Comparison of ENCODE assay signal across 8 cellular contexts in the genomic region with DNA sequence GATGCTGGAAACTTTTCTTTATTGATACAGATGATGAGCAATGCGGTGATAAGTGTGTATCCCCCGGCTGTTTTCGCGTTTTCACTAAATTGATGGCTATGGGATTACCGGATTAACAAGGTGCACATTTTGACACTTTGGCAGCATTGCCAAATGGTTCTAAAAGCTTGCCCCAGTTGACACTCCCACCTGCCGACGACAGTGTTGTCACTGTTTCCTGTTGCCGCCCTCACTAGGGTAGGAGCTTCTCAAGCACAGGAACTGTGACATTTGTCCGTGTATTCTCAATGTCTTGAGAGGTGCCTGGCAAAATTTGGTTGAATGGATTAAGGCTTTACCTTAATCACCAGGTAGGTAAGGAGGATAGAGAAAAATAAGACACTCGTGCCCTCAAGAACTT. TPM values are rescaled to one million over a fixed set of nuclear protein-coding genes. Genes with fewer than 3 reads are reported as not detected.
DNase-seq lines count a peak whose midpoint lies in the region; ATAC-seq lines count a peak whose summit lies in the region.

No MANE protein-coding gene starts in this region.

- no peak overlapping the region for H3K27ac ChIP-seq in mesenchymal stem cell (ENCODE audit: low read length, poor library complexity, severe bottlenecking)

- no peak overlapping the region for H3K14ac ChIP-seq in mesenchymal stem cell (ENCODE audit: low read length in 2 of 2)

- WGBS in mesenchymal stem cell = 64% methylated on average over 9 of the region's 10 CpGs

- no peak overlapping the region for H3K4me3 ChIP-seq in mesenchymal stem cell (ENCODE audit: insufficient read depth in 1 of 2, low read depth in 1 of 2, low read length in 2 of 2)

- peak; percentile 63 for ATAC-seq in GM21576 (IDR thresholded peaks at IDR 0.05; ENCODE audit: unreplicated experiment)
- ATAC-seq in GM18861 (IDR thresholded peaks at IDR 0.05; ENCODE audit: unreplicated experiment) = no peak

- no peak overlapping the region for H4K91ac ChIP-seq in mesenchymal stem cell (ENCODE audit: low read length)

- H3K4me2 ChIP-seq in mesenchymal stem cell (ENCODE audit: low read length, poor library complexity, severe bottlenecking) = no peak overlapping the region

- no peak overlapping the region for H2BK15ac ChIP-seq in mesenchymal stem cell (ENCODE audit: low read depth, poor library complexity, severe bottlenecking)

- no peak overlapping the region for H2AK5ac ChIP-seq in mesenchymal stem cell (ENCODE audit: low read length, severe bottlenecking)

- H3K79me1 ChIP-seq in mesenchymal stem cell (replicated peaks; ENCODE audit: low read length, poor library complexity, severe bottlenecking) = no peaks in the 10 kb centered on the region

- H2BK12ac ChIP-seq in mesenchymal stem cell (ENCODE audit: low read length in 2 of 2) = no peak overlapping the region

- H3K9me3 ChIP-seq in mesenchymal stem cell (ENCODE audit: control insufficient read depth, low read length) = no peaks in the 10 kb centered on the region

- no peak overlapping the region for H2BK5ac ChIP-seq in mesenchymal stem cell (ENCODE audit: low read depth, low read length, poor library complexity, severe bottlenecking)

- H2AFZ ChIP-seq in mesenchymal stem cell (ENCODE audit: low read depth, low read length) = no peak overlapping the region

- H4K8ac ChIP-seq in mesenchymal stem cell (ENCODE audit: low read length) = no peak overlapping the region

- H3K4me1 ChIP-seq in mesenchymal stem cell (ENCODE audit: control insufficient read depth, insufficient read depth, low read depth, low read length) = peaks cover 9% of the 10 kb centered on the region

- no peak overlapping the region for H3K18ac ChIP-seq in mesenchymal stem cell (ENCODE audit: low read depth in 1 of 2, low read length in 2 of 2)

- H3K27me3 ChIP-seq in mesenchymal stem cell (ENCODE audit: control insufficient read depth in 1 of 2, insufficient read depth in 1 of 2, low read length in 2 of 2) = no peaks in the 10 kb centered on the region

- peaks cover 0 to 10% of the 10 kb centered on the region in 2 experiments for H3K36me3 ChIP-seq in mesenchymal stem cell (ENCODE audit: control insufficient read depth in 1 of 2, insufficient read depth in 2 of 2, low read depth in 1 of 2, low read length in 2 of 2)

- H3K9ac ChIP-seq in mesenchymal stem cell (ENCODE audit: low read length) = no peak overlapping the region

- peak; percentile 48 to 84 (median 60) for DNase-seq in T-helper 1 cell
- DNase-seq in activated naive CD8-positive, alpha-beta T cell treated with anti-CD3 and anti-CD28 coated beads, Interleukin-2, amount 50 U/mL, for 16 hours (ENCODE audit: low read depth, low spot score) = peak; percentile 34
- peak; percentile 51 to 73 for DNase-seq in stimulated activated CD4-positive, alpha-beta T cell treated with anti-CD3 and anti-CD28 coated beads, Interleukin-15, amount 100 ng/mL, for 48 hours (ENCODE audit: low read depth in 2 of 2)
- DNase-seq in DMS79 treated with DMSO at 0.1 percent for 48 hours (lab: John Stamatoyannopoulos, UW) = no peak
- no peak for DNase-seq in mesenchymal stem cell
- DNase-seq in HK-2 (ENCODE audit: unreplicated experiment) = no peak

- no peak overlapping the region for H2BK120ac ChIP-seq in mesenchymal stem cell (ENCODE audit: low read depth, low read length)

- H3K4ac ChIP-seq in mesenchymal stem cell (ENCODE audit: low read depth in 1 of 2, low read length in 2 of 2) = no peak overlapping the region

- H3K23ac ChIP-seq in mesenchymal stem cell (ENCODE audit: low read length in 2 of 2) = no peak overlapping the region

RNA-seq across cellular contexts. Expression of gene MAPK13, which starts 9.8 kb away (rescaled TPM):
- 29.8 TPM for polyA plus RNA-seq in mesenchymal stem cell (2013, experiment 1 of 2)
- 28.9 TPM for polyA plus RNA-seq in mesenchymal stem cell (2013, experiment 2 of 2)

Comparison
In these comparisons a context has a peak if more than half of its experiments do, and no peak if none do; other contexts are left out.
1. DNase-seq: peak in T-helper 1 cell (5 of 5), activated naive CD8-positive, alpha-beta T cell treated with anti-CD3 and anti-CD28 coated beads, Interleukin-2, amount 50 U/mL, for 16 hours (single experiment) and stimulated activated CD4-positive, alpha-beta T cell treated with anti-CD3 and anti-CD28 coated beads, Interleukin-15, amount 100 ng/mL, for 48 hours (2 of 2); none in DMS79 treated with DMSO at 0.1 percent for 48 hours (single experiment), mesenchymal stem cell (single experiment) and HK-2 (single experiment).